9 cellular contexts compared by ENCODE assay signal in the genomic region with DNA sequence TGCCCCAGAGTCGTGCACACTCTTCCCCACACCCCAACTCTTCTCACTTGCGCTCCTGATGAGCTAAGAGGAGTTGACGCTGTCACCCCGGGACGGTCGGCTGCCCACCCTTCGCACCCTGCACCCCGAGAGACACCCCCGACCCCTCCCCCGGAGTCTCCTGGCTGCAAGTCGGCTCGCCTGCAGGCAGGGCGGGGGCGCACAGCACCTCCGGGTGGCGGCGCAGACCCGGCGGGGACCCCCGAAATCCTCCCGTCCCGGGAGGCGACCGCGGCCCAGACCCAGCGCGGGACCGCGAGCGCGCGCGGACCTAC. TPM values are rescaled to one million over a fixed set of nuclear protein-coding genes. Genes with fewer than 3 reads are reported as not detected.
A peak's percentile ranks its signal among the peaks of the same experiment; 100 is the strongest.
DNase-seq lines count a peak whose midpoint lies in the region; ATAC-seq, FAIRE-seq and TF ChIP-seq lines count a peak whose summit lies in the region.
"Had no signal": no experiment of that assay in that cellular context is flagged by ENCODE, and none has a peak within 500 bp of the region (broad histone marks: within the 10 kb centered on the region; RNA-seq: fewer than 3 reads in every experiment).

No MANE protein-coding gene starts in this region.

- WGBS in A549 (ENCODE audit: missing lambda C conversion rate): 10% methylated on average over 2 of the region's 33 CpGs

- H3K4me3 Mint-ChIP-seq in naive thymus-derived CD4-positive, alpha-beta T cell: peak overlapping the region in 8 of 10 donors; percentile 24 to 62 (median 56)

- peaks cover 23% of the 10 kb centered on the region for H3K4me1 ChIP-seq in A549
- H3K4me1 ChIP-seq in HUES48 (ENCODE audit: control insufficient read depth, insufficient read depth, low read length): no peaks in the 10 kb centered on the region; the same call in 1 of the 2 replicates
- no peaks in the 10 kb centered on the region for H3K4me1 ChIP-seq in naive thymus-derived CD4-positive, alpha-beta T cell (ENCODE audit: control insufficient read depth in 2 of 2, insufficient read depth in 2 of 2, low read length in 2 of 2)

- CTCF ChIA-PET in A549 (lab: Yijun Ruan, JAX): interaction anchor here (4.0 to 11.5 kb wide), 2 partner anchors 18 to 31 kb away, joined by 21 to 198 read pairs; no protein-coding TSS in a partner anchor
- CTCF ChIA-PET in naive thymus-derived CD4-positive, alpha-beta T cell (lab: Charles Lee): no interaction called here

- no peaks in the 10 kb centered on the region for H3K36me3 ChIP-seq in HUES48 (ENCODE audit: control insufficient read depth, insufficient read depth, low read length)
- H3K36me3 ChIP-seq in naive thymus-derived CD4-positive, alpha-beta T cell (ENCODE audit: control insufficient read depth in 2 of 3, insufficient read depth in 3 of 3, low read length in 3 of 3): no peaks in the 10 kb centered on the region

- no peak for TF ChIP-seq CTCF in A549 (IDR thresholded peaks at IDR 0.05)
- TF ChIP-seq CTCF in dorsolateral prefrontal cortex (IDR thresholded peaks at IDR 0.05 in 54 of 56, conservative IDR thresholded peaks at IDR 0.05 in 2 of 56; ENCODE audit: low read depth in 1 of 56, partially characterized antibody in 56 of 56): no peak

- 0 out of 6 replicates have a peak, but pooled peaks of 1 of the 2 experiments have one; percentile 1 for ATAC-seq in A549
- no peak for ATAC-seq in naive thymus-derived CD4-positive, alpha-beta T cell
- no peak for ATAC-seq in GM18502 (IDR thresholded peaks at IDR 0.05; ENCODE audit: poor library complexity, unreplicated experiment)

- no peak for TF ChIP-seq POLR2A in A549 (IDR thresholded peaks at IDR 0.05; ENCODE audit: low read length)

- H3K9me3 ChIP-seq in A549: no peaks in the 10 kb centered on the region
- H3K9me3 ChIP-seq in HUES48 (ENCODE audit: control insufficient read depth, insufficient read depth, low read length): no peaks in the 10 kb centered on the region
- H3K9me3 ChIP-seq in naive thymus-derived CD4-positive, alpha-beta T cell (ENCODE audit: control insufficient read depth in 2 of 3, low read length in 3 of 3): no peaks in the 10 kb centered on the region

- peaks cover 23% of the 10 kb centered on the region for H3K27me3 ChIP-seq in HUES48 (ENCODE audit: control insufficient read depth, insufficient read depth, low read length)
- no peaks in the 10 kb centered on the region for H3K27me3 ChIP-seq in dorsolateral prefrontal cortex
- H3K27me3 ChIP-seq in naive thymus-derived CD4-positive, alpha-beta T cell (ENCODE audit: control insufficient read depth in 2 of 2, insufficient read depth in 2 of 2, low read length in 2 of 2): peaks cover 0 to 7% of the 10 kb centered on the region in 2 donors

- H3K4me1 Mint-ChIP-seq in naive thymus-derived CD4-positive, alpha-beta T cell: peaks cover 6 to 14% (median 11%) of the 10 kb centered on the region in 7 donors

- H3K9ac ChIP-seq in HUES48 (ENCODE audit: low read depth, low read length): no peak overlapping the region

- H3K4me3 ChIP-seq in A549: peak overlapping the region; percentile 63
- H3K4me3 ChIP-seq in HUES48 (ENCODE audit: low read depth, low read length): peak overlapping the region; percentile 69
- H3K4me3 ChIP-seq in dorsolateral prefrontal cortex: peak overlapping the region; percentile 48 to 87 (median 71)
- H3K4me3 ChIP-seq in naive thymus-derived CD4-positive, alpha-beta T cell (ENCODE audit: low read length): no peak overlapping the region

- H3K27ac ChIP-seq in A549 (peak overlapping the region; percentile 79 to 94), HUES48 (ENCODE audit: low read depth, low read length) (no peak overlapping the region), dorsolateral prefrontal cortex (peak overlapping the region in 44 of 59 donors; percentile 7 to 84 (median 64))
- H3K27ac ChIP-seq in naive thymus-derived CD4-positive, alpha-beta T cell (ENCODE audit: low read depth, low read length): no peak overlapping the region

- no peak overlapping the region for H3K27ac Mint-ChIP-seq in naive thymus-derived CD4-positive, alpha-beta T cell

- peak overlapping the region; percentile 93 for H3K4me2 ChIP-seq in A549

- DNase-seq in A549 (ENCODE audit: low read depth in 1 of 2, low spot score in 1 of 2) (no peak), dorsolateral prefrontal cortex (peak in 2 of 10 donors; percentile 23 to 46), NCI-H2107 (lab: John Stamatoyannopoulos, UW) (no peak), foreskin melanocyte (no peak), GM03348 (ENCODE audit: low spot score) (no peak)
- DNase-seq in naive thymus-derived CD4-positive, alpha-beta T cell: no peak
- DNase-seq: cerebellar nuclear complex had no signal

- no peak for FAIRE-seq in A549 (lab: Jason Lieb, UNC)

- TF ChIP-seq RAD21 in A549 (conservative IDR thresholded peaks at IDR 0.05 in 1 of 2, IDR thresholded peaks at IDR 0.05 in 1 of 2): no peak

- H3K9me3 Mint-ChIP-seq in naive thymus-derived CD4-positive, alpha-beta T cell: no peaks in the 10 kb centered on the region

- peaks cover 0 to 3% (median 0%) of the 10 kb centered on the region in 5 donors for H3K36me3 Mint-ChIP-seq in naive thymus-derived CD4-positive, alpha-beta T cell

- POLR2A ChIA-PET in A549 (lab: Yijun Ruan, JAX): no interaction called here
- POLR2A ChIA-PET in naive thymus-derived CD4-positive, alpha-beta T cell (lab: Charles Lee): no interaction called here

- H3K27me3 Mint-ChIP-seq in naive thymus-derived CD4-positive, alpha-beta T cell: peaks cover 64 to 73% (median 66%) of the 10 kb centered on the region in 5 donors

- no peak for TF ChIP-seq EP300 in A549 (IDR thresholded peaks at IDR 0.05)

- intact Hi-C loops in dorsolateral prefrontal cortex (cut with DNase I): no loop called here
- intact Hi-C loops in naive thymus-derived CD4-positive, alpha-beta T cell (cut with micrococcal nuclease): no loop called here

TF ChIP-seq in A549, 52 proteins besides CTCF, POLR2A, EP300 and RAD21 (continues in another document):
- TF ChIP-seq ESRRA (IDR thresholded peaks at IDR 0.05; ENCODE audit: borderline replicate concordance, low read length) (no peak), PHF8 (IDR thresholded peaks at IDR 0.05; ENCODE audit: borderline replicate concordance, low read depth) (no peak), ZFP36 (IDR thresholded peaks at IDR 0.05; ENCODE audit: borderline replicate concordance, partially characterized antibody) (no peak), NPAS2 (CRISPR knock-in tag; IDR thresholded peaks at IDR 0.05; ENCODE audit: borderline replicate concordance) (no peak), PBX3 (IDR thresholded peaks at IDR 0.05) (no peak), CHD4 (IDR thresholded peaks at IDR 0.05; ENCODE audit: borderline replicate concordance) (no peak)

RNA-seq across cellular contexts. Expression of gene RAB3IL1, which starts 0.4 kb away (rescaled TPM):
- polyA plus RNA-seq in A549 (2011; rRNA removed) (3.8 and 5.8 TPM in 2 replicates), A549 (2017; fragmentation: RNase III; extraction: RNeasy Plus Mini Kit Qiagen cat#74134 plus additional on column Dnase treatment) (5.0 to 6.6 TPM (median 6.2 TPM) in 3 replicates)
- polyA plus RNA-seq in A549 (2012; cell fraction: cytosol; rRNA removed): 8.7 and 11.4 TPM in 2 replicates
- 10.1 and 10.9 TPM in 2 replicates for polyA plus RNA-seq in A549 (2012; cell fraction: nucleus; rRNA removed)
- polyA minus RNA-seq in A549 (2011; rRNA and poly(A)+ RNA removed): 2.6 and 4.4 TPM in 2 replicates
- 10 to 100 TPM in 71 of 120 experiments, 1 to 10 TPM in 49; 5.8 to 23.3 (median 10.7) TPM for total RNA-seq in dorsolateral prefrontal cortex
- 1 to 10 TPM in 1 of 5 experiments, under 1 TPM in 1, not detected in 3; 0.49 to 1.9 TPM for total RNA-seq in naive thymus-derived CD4-positive, alpha-beta T cell
- polyA plus RNA-seq in naive thymus-derived CD4-positive, alpha-beta T cell: not detected

RNA-seq across cellular contexts. Expression of gene FADS3, which starts 25.7 kb away (rescaled TPM):
- polyA plus RNA-seq in A549 (2011; rRNA removed) (17.5 and 22.3 TPM in 2 replicates), A549 (2017; fragmentation: RNase III; extraction: RNeasy Plus Mini Kit Qiagen cat#74134 plus additional on column Dnase treatment) (36.3 to 43.5 TPM (median 42.9 TPM) in 3 replicates)
- 44.6 and 54.6 TPM in 2 replicates for polyA plus RNA-seq in A549 (2012; cell fraction: cytosol; rRNA removed)
- polyA plus RNA-seq in A549 (2012; cell fraction: nucleus; rRNA removed): 235 and 296 TPM in 2 replicates
- 30.0 and 30.5 TPM in 2 replicates for polyA minus RNA-seq in A549 (2011; rRNA and poly(A)+ RNA removed)
- 100 to 1,000 TPM in 31 of 120 experiments, 10 to 100 TPM in 89; 52.0 to 134 (median 87.6) TPM for total RNA-seq in dorsolateral prefrontal cortex
- 1 to 10 TPM; 1.4 to 8.6 (median 6.2) TPM for total RNA-seq in naive thymus-derived CD4-positive, alpha-beta T cell
- polyA plus RNA-seq in naive thymus-derived CD4-positive, alpha-beta T cell: 1 to 10 TPM in 1 of 2 donors, under 1 TPM in 1; 0.31 to 1.3 TPM

RNA-seq across cellular contexts. Expression of gene BEST1, which starts 33.2 kb away (rescaled TPM):
- polyA plus RNA-seq in A549 (2011; rRNA removed) (1.2 and 1.5 TPM in 2 replicates), A549 (2017; fragmentation: RNase III; extraction: RNeasy Plus Mini Kit Qiagen cat#74134 plus additional on column Dnase treatment) (0.98 to 2.1 TPM (median 1.9 TPM) in 3 replicates)
- polyA plus RNA-seq in A549 (2012; cell fraction: cytosol; rRNA removed): 0.23 and 0.29 TPM in 2 replicates
- 0.22 and 0.32 TPM in 2 replicates for polyA plus RNA-seq in A549 (2012; cell fraction: nucleus; rRNA removed)
- polyA minus RNA-seq in A549 (2011; rRNA and poly(A)+ RNA removed): 2.0 and 2.2 TPM in 2 replicates
- total RNA-seq in dorsolateral prefrontal cortex: 100 to 1,000 TPM in 2 of 120 experiments, 10 to 100 TPM in 118; 10.7 to 176 (median 32.0) TPM
- total RNA-seq in naive thymus-derived CD4-positive, alpha-beta T cell: 1 to 10 TPM in 2 of 5 experiments, under 1 TPM in 2, not detected in 1; 0.49 to 7.1 (median 0.75) TPM
- 1 to 10 TPM in 1 of 2 donors, under 1 TPM in 1; 0.83 to 1.4 TPM for polyA plus RNA-seq in naive thymus-derived CD4-positive, alpha-beta T cell

RNA-seq across cellular contexts. Expression of gene FTH1, which starts 50.4 kb away (rescaled TPM):
- polyA plus RNA-seq in A549 (2011; rRNA removed) (2,791 and 4,959 TPM in 2 replicates), A549 (2017; fragmentation: RNase III; extraction: RNeasy Plus Mini Kit Qiagen cat#74134 plus additional on column Dnase treatment) (12,354 to 13,747 TPM (median 12,799 TPM) in 3 replicates)
- 6,916 and 9,060 TPM in 2 replicates for polyA plus RNA-seq in A549 (2012; cell fraction: cytosol; rRNA removed)
- polyA plus RNA-seq in A549 (2012; cell fraction: nucleus; rRNA removed): 2,875 and 3,583 TPM in 2 replicates
- polyA minus RNA-seq in A549 (2011; rRNA and poly(A)+ RNA removed): 2,337 and 2,680 TPM in 2 replicates
- total RNA-seq in dorsolateral prefrontal cortex: 1,000 to 10,000 TPM; 2,016 to 5,225 (median 3,057) TPM
- 1,000 to 10,000 TPM in 2 of 5 experiments, 100 to 1,000 TPM in 3; 684 to 3,858 (median 993) TPM for total RNA-seq in naive thymus-derived CD4-positive, alpha-beta T cell
- polyA plus RNA-seq in naive thymus-derived CD4-positive, alpha-beta T cell: 1,000 to 10,000 TPM; 2,587 to 3,203 TPM

Comparison
In these comparisons a context has a peak if more than half of its experiments do, and no peak if none do; other contexts are left out.
1. H3K27ac ChIP-seq: peak in A549 (2 of 2) and dorsolateral prefrontal cortex (44 of 59); none in HUES48 (single experiment) and naive thymus-derived CD4-positive, alpha-beta T cell (single experiment).
2. RNA of gene FADS3, which starts 25.7 kb away (total RNA-seq): 52.0 to 134 TPM in dorsolateral prefrontal cortex; 1.4 to 8.6 TPM in naive thymus-derived CD4-positive, alpha-beta T cell; every median in the first group is over 4 times any median in the second.